ENCODE assay signal across 8 cellular contexts in genomic region chr13:21176195-21176981, GRCh38.
DNase-seq lines count a peak whose midpoint lies in the region; ATAC-seq and TF ChIP-seq lines count a peak whose summit lies in the region.

Gene MRPL57 (plus strand): TSS chr13:21176658. CDS start chr13:21176917, 259 bp downstream.
Gene SKA3 (minus strand): TSS chr13:21176552. CDS start chr13:21176477, 75 bp downstream.

- ATAC-seq in RWPE2 (ENCODE audit: low read depth): peak; percentile 89

- no peaks in the 10 kb centered on the region for H3K27me3 Mint-ChIP-seq in nephron (ENCODE audit: low read depth)
- no peaks in the 10 kb centered on the region for H3K27me3 Mint-ChIP-seq in stimulated activated naive CD8-positive, alpha-beta T cell treated with anti-CD3 and anti-CD28 coated beads, Interleukin-15, Interleukin-2, amounts not matched to agents 100 ng/mL and 50 ng/mL, for 24 hours

- H3K27ac ChIP-seq in RWPE2 (ENCODE audit: poor library complexity, severe bottlenecking): peak within 1 kb of the TSS; percentile 80

- H3K4me3 Mint-ChIP-seq in nephron: peak within 1 kb of the TSS; percentile 99
- peak within 1 kb of the TSS; percentile 98 for H3K4me3 Mint-ChIP-seq in stimulated activated naive CD8-positive, alpha-beta T cell treated with anti-CD3 and anti-CD28 coated beads, Interleukin-15, Interleukin-2, amounts not matched to agents 100 ng/mL and 50 ng/mL, for 24 hours

- peaks cover 4% of the 10 kb centered on the region for H3K36me3 Mint-ChIP-seq in nephron (ENCODE audit: low read depth)
- H3K36me3 Mint-ChIP-seq in stimulated activated naive CD8-positive, alpha-beta T cell treated with anti-CD3 and anti-CD28 coated beads, Interleukin-15, Interleukin-2, amounts not matched to agents 100 ng/mL and 50 ng/mL, for 24 hours (ENCODE audit: low read depth): peaks cover 28% of the 10 kb centered on the region

- no peaks in the 10 kb centered on the region for H3K9me3 ChIP-seq in RWPE2 (ENCODE audit: severe bottlenecking)

- H3K4me1 ChIP-seq in RWPE2 (ENCODE audit: insufficient read depth, poor library complexity, severe bottlenecking): peaks cover 15% of the 10 kb centered on the region

- H3K4me3 ChIP-seq in LNCaP clone FGC (ENCODE audit: low read depth, low read length) (peak within 1 kb of the TSS; percentile 68), RWPE2 (ENCODE audit: severe bottlenecking) (peak within 1 kb of the TSS; percentile 78), fibroblast of pulmonary artery (replicated peaks; ENCODE audit: low read depth, low read length) (peak within 1 kb of the TSS; percentile 96)

- H3K36me3 ChIP-seq in RWPE2 (ENCODE audit: low read depth): peaks cover 25% of the 10 kb centered on the region

- peak within 1 kb of the TSS; percentile 90 to 98 (median 96) for H3K27ac Mint-ChIP-seq in nephron
- peak within 1 kb of the TSS; percentile 98 for H3K27ac Mint-ChIP-seq in stimulated activated naive CD8-positive, alpha-beta T cell treated with anti-CD3 and anti-CD28 coated beads, Interleukin-15, Interleukin-2, amounts not matched to agents 100 ng/mL and 50 ng/mL, for 24 hours

- H3K27me3 ChIP-seq in RWPE2 (ENCODE audit: insufficient read depth, poor library complexity, severe bottlenecking): no peaks in the 10 kb centered on the region

- no peaks in the 10 kb centered on the region for H3K9me3 Mint-ChIP-seq in nephron
- no peaks in the 10 kb centered on the region for H3K9me3 Mint-ChIP-seq in stimulated activated naive CD8-positive, alpha-beta T cell treated with anti-CD3 and anti-CD28 coated beads, Interleukin-15, Interleukin-2, amounts not matched to agents 100 ng/mL and 50 ng/mL, for 24 hours

- DNase-seq in ELF-1 (ENCODE audit: low read depth, low spot score) (peak; percentile 99), GOT3 (lab: John Stamatoyannopoulos, UW) (peak; percentile 87), LNCaP clone FGC (ENCODE audit: low read depth) (peak; percentile 69), RWPE2 (ENCODE audit: low spot score) (peak; percentile 88), fibroblast of pulmonary artery (ENCODE audit: low read depth) (peak; percentile 95)
- peak; percentile 91 for DNase-seq in activated T-helper 9 cell treated with anti-CD3 and anti-CD28 coated beads, Interleukin-2, amount 50 U/mL, for 16 hours (ENCODE audit: low read depth)

- H3K4me1 Mint-ChIP-seq in nephron: peaks cover 6% of the 10 kb centered on the region
- H3K4me1 Mint-ChIP-seq in stimulated activated naive CD8-positive, alpha-beta T cell treated with anti-CD3 and anti-CD28 coated beads, Interleukin-15, Interleukin-2, amounts not matched to agents 100 ng/mL and 50 ng/mL, for 24 hours (ENCODE audit: low read depth): peaks cover 25% of the 10 kb centered on the region

- no peak for TF ChIP-seq CTCF in LNCaP clone FGC (IDR thresholded peaks at IDR 0.05; ENCODE audit: control insufficient read depth, extremely low read depth, insufficient read depth)
- TF ChIP-seq CTCF in RWPE2 (IDR thresholded peaks at IDR 0.05; ENCODE audit: poor library complexity, severe bottlenecking): no peak
- TF ChIP-seq CTCF in fibroblast of pulmonary artery (IDR thresholded peaks at IDR 0.05; ENCODE audit: low read length, missing control alignments): no peak
- TF ChIP-seq CTCF in nephron (IDR thresholded peaks at IDR 0.05; ENCODE audit: unreplicated experiment in 3 of 3): peak in 2 of 3 experiments; percentile 22 to 29

Comparison
In these comparisons a context has a peak if more than half of its experiments do, and no peak if none do; other contexts are left out.
1. Peak in every context shown above with its lines: DNase-seq, ATAC-seq, H3K4me3 ChIP-seq and H3K27ac ChIP-seq.
2. CTCF ChIP-seq: peak in nephron (2 of 3); none in LNCaP clone FGC (single experiment), RWPE2 (single experiment) and fibroblast of pulmonary artery (single experiment).